15 cellular contexts compared by ENCODE assay signal in the genomic region with DNA sequence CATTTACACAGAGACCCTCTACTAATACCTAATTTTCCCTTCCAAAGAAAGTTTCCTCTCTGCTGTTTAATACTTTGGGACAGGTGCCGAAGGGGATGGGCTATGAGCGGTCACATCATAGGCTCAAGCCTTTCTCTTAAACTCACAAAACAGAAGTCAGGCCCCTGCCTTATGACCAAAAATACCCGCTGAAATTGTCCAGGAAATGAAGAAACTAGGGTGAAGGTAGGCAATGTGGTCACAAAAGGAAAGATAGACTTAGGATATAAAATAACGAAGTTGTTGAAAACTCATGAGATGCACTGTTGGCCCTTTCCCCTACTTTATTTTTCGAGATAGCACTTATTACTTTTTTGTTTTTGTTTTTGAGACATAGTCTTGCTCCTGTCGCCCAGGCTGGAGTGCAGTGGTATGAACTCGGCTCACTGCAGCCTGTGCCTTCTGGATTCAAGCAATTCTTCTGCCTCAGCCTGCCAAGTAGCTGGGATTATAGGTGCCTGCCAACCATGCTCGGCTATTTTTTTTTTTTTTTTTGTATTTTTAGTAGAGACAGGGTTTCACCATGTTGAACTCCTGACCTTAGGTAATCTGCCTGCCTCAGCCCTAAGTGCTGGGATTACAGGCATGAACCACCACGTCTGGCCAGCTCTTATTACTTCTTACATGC. TPM values are rescaled to one million over a fixed set of nuclear protein-coding genes. Genes with fewer than 3 reads are reported as not detected.
A peak's percentile ranks its signal among the peaks of the same experiment; 100 is the strongest.
DNase-seq lines count a peak whose midpoint lies in the region; ATAC-seq and TF ChIP-seq lines count a peak whose summit lies in the region.
"Had no signal": no experiment of that assay in that cellular context is flagged by ENCODE, and none has a peak within 500 bp of the region (broad histone marks: within the 10 kb centered on the region; RNA-seq: fewer than 3 reads in every experiment).

No MANE protein-coding gene starts in this region.

- H3K36me3 ChIP-seq in stomach: no peaks in the 10 kb centered on the region
- H3K36me3 ChIP-seq: pancreas had no signal

- no peak overlapping the region for H3K4me3 Mint-ChIP-seq in effector memory CD8-positive, alpha-beta T cell
- H3K4me3 Mint-ChIP-seq: activated CD4-positive, alpha-beta T cell treated with anti-CD3 and anti-CD28 coated beads, Interleukin-2, amount 10 ng/mL, durations not matched to agents 7 days and 5 days; activated naive CD8-positive, alpha-beta T cell treated with anti-CD3 and anti-CD28 coated beads, Interleukin-2, amount 10 ng/mL, durations not matched to agents 7 days and 5 days had no signal

- H3K9me3 Mint-ChIP-seq in effector memory CD8-positive, alpha-beta T cell: peaks cover 9 to 15% of the 10 kb centered on the region in 2 donors
- H3K9me3 Mint-ChIP-seq: activated CD4-positive, alpha-beta T cell treated with anti-CD3 and anti-CD28 coated beads, Interleukin-2, amount 10 ng/mL, durations not matched to agents 7 days and 5 days had no signal

- no peak overlapping the region for H3K27ac Mint-ChIP-seq in effector memory CD8-positive, alpha-beta T cell
- H3K27ac Mint-ChIP-seq: activated CD4-positive, alpha-beta T cell treated with anti-CD3 and anti-CD28 coated beads, Interleukin-2, amount 10 ng/mL, durations not matched to agents 7 days and 5 days; activated naive CD8-positive, alpha-beta T cell treated with anti-CD3 and anti-CD28 coated beads, Interleukin-2, amount 10 ng/mL, durations not matched to agents 7 days and 5 days had no signal

- no peak overlapping the region for H3K4me3 ChIP-seq in HL-60 (replicated peaks; ENCODE audit: insufficient read depth, low read length)
- no peak overlapping the region for H3K4me3 ChIP-seq in stomach
- H3K4me3 ChIP-seq: pancreas had no signal

- H3K27me3 ChIP-seq in HL-60 (ENCODE audit: insufficient read depth, poor library complexity, severe bottlenecking): no peaks in the 10 kb centered on the region
- H3K27me3 ChIP-seq in stomach: no peaks in the 10 kb centered on the region
- H3K27me3 ChIP-seq: pancreas had no signal

- ATAC-seq in left cardiac atrium: peak; percentile 27 to 34
- ATAC-seq in effector memory CD8-positive, alpha-beta T cell (replicated peaks): no peak

- 69 to 85% (median 79%) methylated on average over 9 of the region's 9 CpGs for WGBS in stomach, 5 donors

- no peaks in the 10 kb centered on the region for H3K36me3 Mint-ChIP-seq in effector memory CD8-positive, alpha-beta T cell (ENCODE audit: insufficient read depth)
- H3K36me3 Mint-ChIP-seq: activated naive CD8-positive, alpha-beta T cell treated with anti-CD3 and anti-CD28 coated beads, Interleukin-2, amount 10 ng/mL, durations not matched to agents 7 days and 5 days had no signal

- H3K27me3 Mint-ChIP-seq in effector memory CD8-positive, alpha-beta T cell: no peaks in the 10 kb centered on the region
- H3K27me3 Mint-ChIP-seq: activated CD4-positive, alpha-beta T cell treated with anti-CD3 and anti-CD28 coated beads, Interleukin-2, amount 10 ng/mL, durations not matched to agents 7 days and 5 days had no signal

- peaks cover 0 to 25% (median 12%) of the 10 kb centered on the region in 4 donors for H3K4me1 ChIP-seq in stomach
- H3K4me1 ChIP-seq: pancreas had no signal

- H3K4me1 Mint-ChIP-seq in effector memory CD8-positive, alpha-beta T cell (ENCODE audit: low read depth in 2 of 2): no peaks in the 10 kb centered on the region
- H3K4me1 Mint-ChIP-seq: activated CD4-positive, alpha-beta T cell treated with anti-CD3 and anti-CD28 coated beads, Interleukin-2, amount 10 ng/mL, durations not matched to agents 7 days and 5 days; activated naive CD8-positive, alpha-beta T cell treated with anti-CD3 and anti-CD28 coated beads, Interleukin-2, amount 10 ng/mL, durations not matched to agents 7 days and 5 days had no signal

- no peak for TF ChIP-seq POLR2A in stomach (IDR thresholded peaks at IDR 0.05)

- H3K9me3 ChIP-seq in stomach: no peaks in the 10 kb centered on the region
- H3K9me3 ChIP-seq: pancreas had no signal

- DNase-seq in HL-60 (ENCODE audit: low read depth in 1 of 2, low spot score in 1 of 2) (peak in 1 of 2 experiments; percentile 31), SKM-1 treated with dmso at 0.1 percent for 144 hours (lab: John Stamatoyannopoulos, UW; ENCODE audit: unreplicated experiment) (peak; percentile 70), left cardiac atrium (no peak), stomach (no peak), anterior cingulate cortex (lab: John Stamatoyannopoulos, UW) (no peak), substantia nigra (lab: John Stamatoyannopoulos, UW) (no peak), amniotic stem cell (lab: John Stamatoyannopoulos, UW) (no peak)
- no peak for DNase-seq in effector memory CD8-positive, alpha-beta T cell
- DNase-seq: activated CD4-positive, alpha-beta T cell treated with anti-CD3 and anti-CD28 coated beads, Interleukin-2, amount 10 ng/mL, durations not matched to agents 7 days and 5 days; activated naive CD8-positive, alpha-beta T cell treated with anti-CD3 and anti-CD28 coated beads, Interleukin-2, amount 10 ng/mL, durations not matched to agents 7 days and 5 days; activated T-cell treated with anti-CD3 and anti-CD28 coated beads, Interleukin-2, amount 50 U/mL, for 1 hour; NCI-H1417; NCI-H345; pancreas; T-helper 9 cell had no signal

- TF ChIP-seq EP300 in stomach (IDR thresholded peaks at IDR 0.05): no peak

- TF ChIP-seq CTCF in HL-60 (IDR thresholded peaks at IDR 0.05; ENCODE audit: insufficient read depth, low read length): no peak
- no peak for TF ChIP-seq CTCF in stomach (IDR thresholded peaks at IDR 0.05)

- intact Hi-C loops in left cardiac atrium (cut with DNase I): no loop called here
- intact Hi-C loops in stomach (cut with DNase I; ENCODE audit: low total_unique reads): no loop called here

- H3K27ac ChIP-seq in HL-60 (replicated peaks): peak overlapping the region; percentile 35; the same call in 1 of the 2 replicates
- H3K27ac ChIP-seq in stomach: peak overlapping the region in 3 of 5 donors; percentile 14 to 41 (median 31)
- no peak overlapping the region for H3K27ac ChIP-seq in substantia nigra (ENCODE audit: low read depth, low read length, poor library complexity, severe bottlenecking)
- H3K27ac ChIP-seq: pancreas had no signal

RNA-seq across cellular contexts. Expression of gene SLC8A1, which starts 16.3 kb away (rescaled TPM):
- total RNA-seq in left cardiac atrium (100 to 1,000 TPM; 590 to 696 TPM), stomach (100 to 1,000 TPM in 1 of 5 donors, 10 to 100 TPM in 4; 12.3 to 105 (median 21.4) TPM)
- under 1 TPM; 0.31 to 0.75 (median 0.33) TPM for polyA plus RNA-seq in stomach

Comparison
In these comparisons a context has a peak if more than half of its experiments do, and no peak if none do; other contexts are left out.
1. RNA of gene SLC8A1, which starts 16.3 kb away (total RNA-seq): 590 to 696 TPM in left cardiac atrium; 12.3 to 105 TPM in stomach; every median in the first group is over 4 times any median in the second.